8 cellular contexts compared by ENCODE assay signal in the genomic region with DNA sequence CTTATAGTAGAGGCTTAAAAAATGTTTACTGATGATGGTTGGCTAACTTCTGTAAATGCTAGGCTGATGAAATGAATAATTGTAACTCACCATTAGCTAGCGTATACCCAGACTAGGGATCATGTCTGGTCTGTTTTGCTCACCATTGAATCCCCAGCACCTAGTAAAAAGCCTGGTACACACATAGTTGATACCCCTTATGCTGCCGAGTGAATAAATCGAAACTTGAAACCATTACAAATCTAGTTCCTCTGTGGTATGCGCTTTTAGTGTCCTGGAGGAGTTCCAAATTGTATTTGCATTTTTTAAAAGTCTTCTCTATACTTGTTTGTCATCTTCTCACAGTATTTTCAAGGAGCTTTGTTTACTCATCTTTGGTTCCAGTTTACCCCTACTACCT. TPM values are rescaled to one million over a fixed set of nuclear protein-coding genes. Genes with fewer than 3 reads are reported as not detected.
A peak's percentile ranks its signal among the peaks of the same experiment; 100 is the strongest.
DNase-seq lines count a peak whose midpoint lies in the region; ATAC-seq, FAIRE-seq and TF ChIP-seq lines count a peak whose summit lies in the region.

No MANE protein-coding gene starts in this region.

- H3K9me3 ChIP-seq in H9 (ENCODE audit: control insufficient read depth, low read depth, low read length) (no peaks in the 10 kb centered on the region), gastroesophageal sphincter (no peaks in the 10 kb centered on the region)

- TF ChIP-seq EP300 in gastroesophageal sphincter (IDR thresholded peaks at IDR 0.05): no peak

- H3K27ac ChIP-seq in H9 (ENCODE audit: insufficient read length, low read depth, low read length) (no peak overlapping the region), gastroesophageal sphincter (peak overlapping the region in 1 of 4 donors; percentile 92)

- H3K9me3 Mint-ChIP-seq in Calu3 (ENCODE audit: low read depth, unreplicated experiment) (no peaks in the 10 kb centered on the region), H9 (no peaks in the 10 kb centered on the region), T-cell (no peaks in the 10 kb centered on the region), type B pancreatic cell (no peaks in the 10 kb centered on the region)

- CTCF ChIA-PET in Calu3 (lab: Charles Lee): interaction anchor here (1.2 kb wide), 1 partner anchor 43 kb away, joined by 3 read pairs; no protein-coding TSS in a partner anchor
- CTCF ChIA-PET in T-cell (lab: Charles Lee): interaction anchor here in 1 of 2 donors (1.7 to 2.4 kb wide), 2 partner anchors 29 to 44 kb away, joined by 4 to 10 read pairs; no protein-coding TSS in a partner anchor

- H4K5ac ChIP-seq in H9 (ENCODE audit: insufficient read length, low read depth, low read length): no peak overlapping the region

- no peak overlapping the region for H3K9ac ChIP-seq in H9 (ENCODE audit: extremely low read depth, insufficient read length, low read length)

- H3K27ac Mint-ChIP-seq in Calu3 (ENCODE audit: unreplicated experiment) (no peak overlapping the region), H9 (no peak overlapping the region; a peak in 1 of 7 replicates), T-cell (peak overlapping the region in 1 of 2 donors; percentile 10), type B pancreatic cell (peak overlapping the region; percentile 93)

- intact Hi-C loops in Calu3 (cut with micrococcal nuclease; ENCODE audit: unreplicated experiment): loop anchor here (5.0 kb wide), 1 partner anchor 53 kb away; no protein-coding TSS in a partner anchor

- no peak overlapping the region for H4K91ac ChIP-seq in H9 (ENCODE audit: insufficient read length, low read depth, low read length)

- no peak overlapping the region for H3K18ac ChIP-seq in H9 (ENCODE audit: insufficient read length, low read depth, low read length)

- no peaks in the 10 kb centered on the region for H4K20me1 ChIP-seq in H9 (ENCODE audit: control insufficient read depth, insufficient read depth, insufficient read length)

- H3K23ac ChIP-seq in H9 (ENCODE audit: insufficient read length, low read depth, low read length): no peak overlapping the region

- TF ChIP-seq CTCF in Calu3 (IDR thresholded peaks at IDR 0.05; ENCODE audit: unreplicated experiment) (no peak), H9 (conservative IDR thresholded peaks at IDR 0.05) (no peak), gastroesophageal sphincter (IDR thresholded peaks at IDR 0.05) (no peak), type B pancreatic cell (conservative IDR thresholded peaks at IDR 0.05) (no peak)

- H3K36me3 ChIP-seq in gastroesophageal sphincter: peaks cover 0 to 25% of the 10 kb centered on the region in 2 donors

- H3K36me3 Mint-ChIP-seq in Calu3 (ENCODE audit: insufficient read depth, unreplicated experiment) (peaks cover 22% of the 10 kb centered on the region), H9 (ENCODE audit: insufficient read depth in 1 of 3, low read depth in 3 of 3) (peaks cover 5 to 40% (median 39%) of the 10 kb centered on the region in 3 experiments), T-cell (peaks cover 33% of the 10 kb centered on the region), type B pancreatic cell (peaks cover 16% of the 10 kb centered on the region)

- H3K4me2 ChIP-seq in H9 (ENCODE audit: insufficient read depth, insufficient read length, low read length): peak overlapping the region; percentile 64

- no CpG with 5 or more reads among the region's 4 CpGs for WGBS in H9 (ENCODE audit: extremely low coverage, insufficient read length, low lambda C conversion rate)
- WGBS in gastroesophageal sphincter (ENCODE audit: low coverage in 1 of 2), 2 donors: 48 to 66% methylated on average over 4 of the region's 4 CpGs

- POLR2A ChIA-PET in T-cell (lab: Charles Lee): interaction anchor here in 1 of 2 donors (0.6 kb wide), 1 partner anchor 114 kb away, joined by 3 read pairs; no protein-coding TSS in a partner anchor

- no peak overlapping the region for H2BK12ac ChIP-seq in H9 (ENCODE audit: insufficient read length, low read depth, low read length)

- H3K4me1 ChIP-seq in H9 (ENCODE audit: insufficient read depth, low read length) (no peaks in the 10 kb centered on the region), gastroesophageal sphincter (peaks cover 0 to 22% (median 8%) of the 10 kb centered on the region in 3 donors)

- H3K4ac ChIP-seq in H9 (ENCODE audit: low read depth, low read length): no peak overlapping the region

- no peak for TF ChIP-seq POLR2A in gastroesophageal sphincter (IDR thresholded peaks at IDR 0.05)

- peaks cover 30% of the 10 kb centered on the region for H3K4me1 Mint-ChIP-seq in Calu3 (ENCODE audit: low read depth, unreplicated experiment)
- H3K4me1 Mint-ChIP-seq in H9: peaks cover 13 to 14% of the 10 kb centered on the region in 2 experiments
- peaks cover 47 to 52% (median 48%) of the 10 kb centered on the region in 3 donors for H3K4me1 Mint-ChIP-seq in T-cell
- peaks cover 26% of the 10 kb centered on the region for H3K4me1 Mint-ChIP-seq in type B pancreatic cell (ENCODE audit: unreplicated experiment)

- no peak overlapping the region for H3K14ac ChIP-seq in H9 (ENCODE audit: insufficient read depth, low read length)

- H3T11ph ChIP-seq in H9 (ENCODE audit: low read length): no peak overlapping the region

- no peak overlapping the region for H2BK20ac ChIP-seq in H9 (ENCODE audit: low read depth, low read length, poor library complexity, severe bottlenecking)

- H2BK5ac ChIP-seq in H9 (ENCODE audit: insufficient read length, low read length): no peak overlapping the region

- H3K27me3 Mint-ChIP-seq in Calu3 (ENCODE audit: unreplicated experiment) (no peaks in the 10 kb centered on the region), H9 (ENCODE audit: low read depth) (peaks cover 1% of the 10 kb centered on the region; the same call in 1 of the 2 replicates), T-cell (no peaks in the 10 kb centered on the region), type B pancreatic cell (no peaks in the 10 kb centered on the region)

- ATAC-seq in T-cell (replicated peaks in 1 of 4): no peak
- ATAC-seq in gastroesophageal sphincter: no peak
- no peak for ATAC-seq in GM18502 (IDR thresholded peaks at IDR 0.05; ENCODE audit: poor library complexity, unreplicated experiment)
- ATAC-seq in GM19452 (IDR thresholded peaks at IDR 0.05; ENCODE audit: unreplicated experiment): no peak

- DNase-seq in Calu3 (no peak), H9 (no peak), T-cell (no peak), type B pancreatic cell (ENCODE audit: extremely low spot score, unreplicated experiment) (no peak), urothelium cell line (ENCODE audit: low spot score) (no peak)

- no peak for FAIRE-seq in urothelium cell line (lab: Jason Lieb, UNC)

- no peaks in the 10 kb centered on the region for H3K23me2 ChIP-seq in H9 (ENCODE audit: insufficient read length, low read depth, low read length, poor library complexity, severe bottlenecking)

- H3K4me3 Mint-ChIP-seq in Calu3 (ENCODE audit: low read depth, unreplicated experiment) (peak overlapping the region; percentile 98), H9 (peak overlapping the region; percentile 89 to 94), T-cell (peak overlapping the region; percentile 91 to 96 (median 92)), type B pancreatic cell (peak overlapping the region; percentile 93)

- H3K79me1 ChIP-seq in H9 (ENCODE audit: insufficient read depth, low read depth, low read length, poor library complexity, severe bottlenecking): no peaks in the 10 kb centered on the region

- H3K4me3 ChIP-seq in gastroesophageal sphincter: peak overlapping the region; percentile 85 to 87

- H2AK5ac ChIP-seq in H9 (ENCODE audit: insufficient read length, low read length): no peak overlapping the region

- H3K79me2 ChIP-seq in H9 (ENCODE audit: insufficient read depth, low read length): peaks cover 7% of the 10 kb centered on the region; the same call in 1 of the 2 replicates

- no peak overlapping the region for H2AFZ ChIP-seq in H9 (ENCODE audit: low read length)

- H2BK15ac ChIP-seq in H9 (ENCODE audit: low read depth, low read length): no peak overlapping the region

- H4K8ac ChIP-seq in H9 (replicated peaks; ENCODE audit: insufficient read length, low read depth, low read length): no peak overlapping the region

- H3K27me3 ChIP-seq in H9 (ENCODE audit: insufficient read depth, low read length): no peaks in the 10 kb centered on the region
- H3K27me3 ChIP-seq in gastroesophageal sphincter: no peaks in the 10 kb centered on the region

- BruUV-seq in Calu3 (replicated peaks; lab: Mats Ljungman, UMichigan): no TSS peak

- no peak overlapping the region for H2BK120ac ChIP-seq in H9 (ENCODE audit: low read depth, low read length, poor library complexity, severe bottlenecking)

- H3K56ac ChIP-seq in H9 (ENCODE audit: insufficient read length, low read depth, low read length): no peak overlapping the region

RNA-seq across cellular contexts. Expression of gene TAF1B, which starts 1.3 kb away (rescaled TPM):
- total RNA-seq in Calu3 (2022) (17.8 and 23.0 TPM in 2 replicates), H9 (2021) (29.9 and 31.9 TPM in 2 replicates), T-cell (10 to 100 TPM in 4 of 5 donors, 1 to 10 TPM in 1; 9.2 to 21.7 (median 15.2) TPM), gastroesophageal sphincter (10 to 100 TPM in 1 of 4 donors, 1 to 10 TPM in 3; 6.2 to 15.6 (median 8.5) TPM), type B pancreatic cell (ENCODE audit: low replicate concordance) (26.3 and 34.1 TPM in 2 replicates)
